In the genomic region with DNA sequence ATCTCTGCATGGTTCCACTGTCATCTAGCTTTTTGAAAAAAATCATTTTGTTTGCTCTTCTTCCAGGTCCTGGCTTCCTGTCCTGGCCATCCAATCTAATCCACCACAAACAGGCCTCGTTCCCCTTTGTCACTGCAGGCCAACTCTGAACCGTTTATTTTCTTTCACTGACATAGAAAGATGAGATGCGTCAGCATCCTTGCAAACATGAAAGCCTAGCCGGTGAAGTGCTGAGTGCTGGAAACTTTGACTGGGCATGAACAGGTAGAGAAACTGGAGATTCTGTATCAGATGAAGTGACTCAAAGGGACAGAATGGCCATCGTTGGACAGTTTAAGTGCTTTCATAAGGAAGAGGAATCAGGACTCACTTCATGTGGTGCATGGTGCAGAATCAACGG, we compare ENCODE assay signal across 1 cellular context.
TF ChIP-seq lines count a peak whose summit lies in the region.

No MANE protein-coding gene starts in this region.

TF ChIP-seq in H1, 55 proteins besides CTCF, POLR2A, EP300 and RAD21 (continued from another document):
- TF ChIP-seq ATF2 (IDR thresholded peaks at IDR 0.05; ENCODE audit: low read length) (no peak), SIN3A (conservative IDR thresholded peaks at IDR 0.05 in 1 of 2, IDR thresholded peaks at IDR 0.05 in 1 of 2; ENCODE audit: low read depth in 1 of 2, low read length in 2 of 2) (no peak), TAF7 (optimal IDR thresholded peaks at IDR 0.05; ENCODE audit: borderline replicate concordance, low read depth, low read length) (no peak), ZNF274 (IDR thresholded peaks at IDR 0.05; ENCODE audit: borderline replicate concordance, extremely low read depth, low read length) (no peak), SRF (IDR thresholded peaks at IDR 0.05; ENCODE audit: low read depth, low read length) (no peak), HDAC6 (IDR thresholded peaks at IDR 0.05; ENCODE audit: low read depth, low read length) (no peak), TAF1 (IDR thresholded peaks at IDR 0.05; ENCODE audit: low read depth, low read length) (no peak), BRCA1 (IDR thresholded peaks at IDR 0.05; ENCODE audit: low read depth, low read length) (no peak), YY1 (IDR thresholded peaks at IDR 0.05; ENCODE audit: low read depth, low read length) (no peak), CBX5 (IDR thresholded peaks at IDR 0.05; ENCODE audit: low read depth, low read length) (no peak), EZH2 (IDR thresholded peaks at IDR 0.05; ENCODE audit: low read depth, low read length, severe bottlenecking) (no peak)
